ENCODE assay signal across 1 cellular context in genomic region chr9:94975480-94976452, GRCh38.
TF ChIP-seq lines count a peak whose summit lies in the region.

No MANE protein-coding gene starts in this region.

TF ChIP-seq in HepG2, 621 proteins besides CTCF, POLR2A, EP300 and RAD21 (continued from another document and continues in another):
- TF ChIP-seq AHDC1 (CRISPR knock-in tag; IDR thresholded peaks at IDR 0.05; ENCODE audit: borderline replicate concordance): no peak
- no peak for TF ChIP-seq CENPBD1 (CRISPR knock-in tag; IDR thresholded peaks at IDR 0.05; ENCODE audit: borderline replicate concordance, low read depth)
- no peak for TF ChIP-seq ZMAT5 (CRISPR knock-in tag; IDR thresholded peaks at IDR 0.05; ENCODE audit: borderline replicate concordance, low read depth)
- no peak for TF ChIP-seq ZNF678 (CRISPR knock-in tag; IDR thresholded peaks at IDR 0.05)
- TF ChIP-seq KDM2A (CRISPR knock-in tag; IDR thresholded peaks at IDR 0.05; ENCODE audit: borderline replicate concordance, low read depth): no peak
- TF ChIP-seq NONO (IDR thresholded peaks at IDR 0.05): no peak
- TF ChIP-seq NONO (CRISPR knock-in tag; conservative IDR thresholded peaks at IDR 0.05): no peak
- no peak for TF ChIP-seq ZNF562 (CRISPR knock-in tag; IDR thresholded peaks at IDR 0.05; ENCODE audit: borderline replicate concordance)
- TF ChIP-seq ZNF879 (CRISPR knock-in tag; IDR thresholded peaks at IDR 0.05): no peak
- no peak for TF ChIP-seq HMGXB4 (CRISPR knock-in tag; IDR thresholded peaks at IDR 0.05; ENCODE audit: borderline replicate concordance in 1 of 2, low read depth in 1 of 2)
- no peak for TF ChIP-seq ZBTB40 (IDR thresholded peaks at IDR 0.05)
- TF ChIP-seq ZBTB40 (CRISPR knock-in tag; IDR thresholded peaks at IDR 0.05): 0 out of 2 replicates have a peak, but pooled peaks have one; percentile 26
- no peak for TF ChIP-seq GABPB1 (CRISPR knock-in tag; IDR thresholded peaks at IDR 0.05)
- TF ChIP-seq PRDM10 (CRISPR knock-in tag; IDR thresholded peaks at IDR 0.05; ENCODE audit: low read depth): no peak
- TF ChIP-seq RARA (CRISPR knock-in tag; IDR thresholded peaks at IDR 0.05): no peak
- no peak for TF ChIP-seq PCBP1 (IDR thresholded peaks at IDR 0.05; ENCODE audit: borderline replicate concordance, low read depth, low read length)
- TF ChIP-seq FOXJ3 (CRISPR knock-in tag; IDR thresholded peaks at IDR 0.05; ENCODE audit: borderline replicate concordance): no peak
- no peak for TF ChIP-seq NR2F2 (IDR thresholded peaks at IDR 0.05; ENCODE audit: borderline replicate concordance, low read depth)
- no peak for TF ChIP-seq ZBTB42 (CRISPR knock-in tag; IDR thresholded peaks at IDR 0.05)
- no peak for TF ChIP-seq FOXM1 (CRISPR knock-in tag; IDR thresholded peaks at IDR 0.05)
- TF ChIP-seq MZF1 (CRISPR knock-in tag; IDR thresholded peaks at IDR 0.05; ENCODE audit: borderline replicate concordance): no peak
- TF ChIP-seq TFAP4 (IDR thresholded peaks at IDR 0.05; ENCODE audit: borderline replicate concordance, low read depth): no peak
- no peak for TF ChIP-seq NAIF1 (CRISPR knock-in tag; IDR thresholded peaks at IDR 0.05; ENCODE audit: borderline replicate concordance)
- TF ChIP-seq KDM3A (CRISPR knock-in tag; IDR thresholded peaks at IDR 0.05; ENCODE audit: low read depth): no peak
- no peak for TF ChIP-seq ZNF260 (CRISPR knock-in tag; IDR thresholded peaks at IDR 0.05; ENCODE audit: borderline replicate concordance, low read depth)
- TF ChIP-seq ZNF414 (CRISPR knock-in tag; IDR thresholded peaks at IDR 0.05): no peak
- no peak for TF ChIP-seq MYPOP (CRISPR knock-in tag; IDR thresholded peaks at IDR 0.05)
- TF ChIP-seq ZNF720 (CRISPR knock-in tag; IDR thresholded peaks at IDR 0.05): no peak
